In genomic region chr1:226404063-226404903, GRCh38 we compare ENCODE assay signal across 9 cellular contexts. TPM values are rescaled to one million over a fixed set of nuclear protein-coding genes. Genes with fewer than 3 reads are reported as not detected.
DNase-seq lines count a peak whose midpoint lies in the region; ATAC-seq, FAIRE-seq and TF ChIP-seq lines count a peak whose summit lies in the region.
"Had no signal": no experiment of that assay in that cellular context is flagged by ENCODE, and none has a peak within 500 bp of the region (broad histone marks: within the 10 kb centered on the region; RNA-seq: fewer than 3 reads in every experiment).

No MANE protein-coding gene starts in this region.

- H3K9me3 Mint-ChIP-seq in activated T-cell treated with anti-CD3 and anti-CD28 coated beads, Interleukin-2, amount 50 U/mL, for 24 hours, result no peaks in the 10 kb centered on the region
- no peaks in the 10 kb centered on the region for H3K9me3 Mint-ChIP-seq in osteocyte (ENCODE audit: unreplicated experiment)

- H3K4me1 Mint-ChIP-seq in activated T-cell treated with anti-CD3 and anti-CD28 coated beads, Interleukin-2, amount 50 U/mL, for 24 hours (ENCODE audit: low read depth), result peaks cover 67% of the 10 kb centered on the region
- H3K4me1 Mint-ChIP-seq in osteocyte (ENCODE audit: unreplicated experiment), result peaks cover 56% of the 10 kb centered on the region

- H4K5ac ChIP-seq in IMR-90 (ENCODE audit: low read depth, low read length), result peak overlapping the region; percentile 26; the same call in 1 of the 2 replicates

- no peak overlapping the region for H2AK9ac ChIP-seq in IMR-90 (replicated peaks; ENCODE audit: low read depth, low read length, poor library complexity)

- no peak overlapping the region for H3K56ac ChIP-seq in IMR-90 (ENCODE audit: extremely low read depth, insufficient read depth, low read length)

- 0 out of 2 replicates have a peak overlapping the region, but pooled peaks have one; percentile 40 for H3K14ac ChIP-seq in IMR-90 (replicated peaks; ENCODE audit: low read depth, low read length)

- peaks cover 79% of the 10 kb centered on the region for H3K36me3 Mint-ChIP-seq in activated T-cell treated with anti-CD3 and anti-CD28 coated beads, Interleukin-2, amount 50 U/mL, for 24 hours (ENCODE audit: low read depth)
- H3K36me3 Mint-ChIP-seq in osteocyte (ENCODE audit: unreplicated experiment), result peaks cover 27% of the 10 kb centered on the region

- H4K20me1 ChIP-seq in IMR-90 (ENCODE audit: insufficient read depth, low read length), result peaks cover 33% of the 10 kb centered on the region

- no peak for FAIRE-seq in small intestine (lab: Jason Lieb, UNC)

- no peaks in the 10 kb centered on the region for H3K9me3 ChIP-seq in IMR-90 (ENCODE audit: control insufficient read depth, insufficient read depth, low read length)
- no peaks in the 10 kb centered on the region for H3K9me3 ChIP-seq in small intestine (ENCODE audit: control insufficient read depth, low read depth)
- H3K9me3 ChIP-seq: lower lobe of right lung had no signal

- dilution Hi-C loops in IMR-90 (cut with HindIII; ENCODE audit: low sequenced_read_pairs, unreplicated experiment), result no loop called here

- peak overlapping the region; percentile 13 for H4K91ac ChIP-seq in IMR-90 (ENCODE audit: insufficient read depth, low read depth, low read length)

- no peak for TF ChIP-seq RAD21 in IMR-90 (IDR thresholded peaks at IDR 0.05; ENCODE audit: low read length)

- no peak for TF ChIP-seq CTCF in IMR-90 (conservative IDR thresholded peaks at IDR 0.05; ENCODE audit: low read depth, low read length)
- no peak for TF ChIP-seq CTCF in dorsolateral prefrontal cortex (IDR thresholded peaks at IDR 0.05 in 54 of 56, conservative IDR thresholded peaks at IDR 0.05 in 2 of 56; ENCODE audit: low read depth in 1 of 56, partially characterized antibody in 56 of 56)
- no peak for TF ChIP-seq CTCF in osteocyte (IDR thresholded peaks at IDR 0.05)

- H3K27me3 ChIP-seq in IMR-90 (ENCODE audit: control insufficient read depth, insufficient read depth, low read length) (no peaks in the 10 kb centered on the region), dorsolateral prefrontal cortex (no peaks in the 10 kb centered on the region), small intestine (ENCODE audit: control insufficient read depth in 2 of 2, insufficient read depth in 2 of 2, low read length in 2 of 2) (no peaks in the 10 kb centered on the region)

- peak overlapping the region; percentile 76 for H3K27ac Mint-ChIP-seq in activated T-cell treated with anti-CD3 and anti-CD28 coated beads, Interleukin-2, amount 50 U/mL, for 24 hours
- peak overlapping the region; percentile 52 for H3K27ac Mint-ChIP-seq in osteocyte (ENCODE audit: unreplicated experiment)

- no peak overlapping the region for H2BK120ac ChIP-seq in IMR-90 (ENCODE audit: low read depth, low read length)

- H3K4me3 ChIP-seq in IMR-90 (ENCODE audit: insufficient read depth, low read depth, low read length) (no peak overlapping the region), dorsolateral prefrontal cortex (peak overlapping the region in 28 of 59 donors; percentile 17 to 89 (median 84)), small intestine (ENCODE audit: low read depth in 1 of 2, low read length in 2 of 2) (no peak overlapping the region)
- H3K4me3 ChIP-seq: lower lobe of right lung had no signal

- no peak overlapping the region for H2AFZ ChIP-seq in IMR-90 (replicated peaks; ENCODE audit: low read length, poor library complexity)

- no peak overlapping the region; the same call in 1 of the 2 replicates for H3K4me2 ChIP-seq in IMR-90 (ENCODE audit: low read depth, low read length)

- CTCF ChIA-PET in IMR-90 (lab: Yijun Ruan, JAX), result interaction anchor here (0.5 kb wide), 1 partner anchor 14 kb away, joined by 4 read pairs; no protein-coding TSS in a partner anchor

- no peak for DNase-seq in activated T-cell treated with anti-CD3 and anti-CD28 coated beads, Interleukin-2, amount 50 U/mL, for 24 hours
- DNase-seq in activated T-cell treated with anti-CD3 and anti-CD28 coated beads, Interleukin-2, amount 50 U/mL, for 1 hour, result no peak
- DNase-seq in IMR-90 (peak; percentile 68), dorsolateral prefrontal cortex (no peak), osteocyte (ENCODE audit: extremely low spot score, unreplicated experiment) (no peak), small intestine (no peak), islet precursor cell (no peak), H4 (ENCODE audit: low spot score) (no peak)
- DNase-seq: lower lobe of right lung had no signal

- no peak for TF ChIP-seq POLR2A in IMR-90 (IDR thresholded peaks at IDR 0.05; ENCODE audit: low read depth, low read length)

- no peaks in the 10 kb centered on the region for H3K27me3 Mint-ChIP-seq in activated T-cell treated with anti-CD3 and anti-CD28 coated beads, Interleukin-2, amount 50 U/mL, for 24 hours
- H3K27me3 Mint-ChIP-seq in osteocyte (ENCODE audit: unreplicated experiment), result no peaks in the 10 kb centered on the region

- no peak overlapping the region for H3K18ac ChIP-seq in IMR-90 (ENCODE audit: low read depth, low read length)

- intact Hi-C loops in IMR-90 (cut with micrococcal nuclease) (no loop called here), dorsolateral prefrontal cortex (cut with DNase I) (loop anchor here in 1 of 2 donors (10.0 kb wide), 1 partner anchor 339 kb away; the partner anchor contains the start of gene H3-3A)

- no peak overlapping the region; a peak in 1 of 4 replicates for H4K8ac ChIP-seq in IMR-90 (ENCODE audit: low read depth in 2 of 2, low read length in 2 of 2)

- 56% methylated on average over 2 of the region's 5 CpGs; no CpG with 5 or more reads in 1 of the 2 experiments for WGBS in IMR-90 (ENCODE audit: extremely low coverage in 2 of 2, insufficient read length in 1 of 2), 2 experiments
- 53 to 69% (median 62%) methylated on average over 5 of the region's 5 CpGs for WGBS in small intestine, 3 donors

- H3K4me1 ChIP-seq in IMR-90 (ENCODE audit: control insufficient read depth, insufficient read depth, low read length), result peaks cover 21% of the 10 kb centered on the region
- peaks cover 0 to 13% of the 10 kb centered on the region in 2 donors for H3K4me1 ChIP-seq in small intestine (ENCODE audit: control insufficient read depth in 2 of 2, insufficient read depth in 1 of 2, low read depth in 1 of 2, low read length in 1 of 2)

- H3K9ac ChIP-seq in IMR-90 (ENCODE audit: low read depth, low read length), result no peak overlapping the region

- no peak overlapping the region for H2BK15ac ChIP-seq in IMR-90 (ENCODE audit: low read depth, low read length)

- H3K23ac ChIP-seq in IMR-90 (ENCODE audit: low read depth, low read length), result peak overlapping the region; percentile 50; the same call in 1 of the 2 replicates

- H3K4ac ChIP-seq in IMR-90 (ENCODE audit: low read depth, low read length), result 0 out of 2 replicates have a peak overlapping the region, but pooled peaks have one; percentile 24

- in situ Hi-C loops in IMR-90 (cut with MboI; ENCODE audit: low sequenced_read_pairs), result no loop called here

- H2BK5ac ChIP-seq in IMR-90 (ENCODE audit: low read depth, low read length, poor library complexity, severe bottlenecking), result no peak overlapping the region

- peak overlapping the region; percentile 1; the same call in 1 of the 2 replicates for H2AK5ac ChIP-seq in IMR-90 (ENCODE audit: low read depth, low read length)

- peaks cover 44 to 65% of the 10 kb centered on the region in 2 experiments for H3K79me1 ChIP-seq in IMR-90 (ENCODE audit: low read depth in 1 of 2, low read length in 2 of 2)

- no TSS peak for BruUV-seq in IMR-90 (replicated peaks; lab: Mats Ljungman, UMichigan)

- H3K4me3 Mint-ChIP-seq in activated T-cell treated with anti-CD3 and anti-CD28 coated beads, Interleukin-2, amount 50 U/mL, for 24 hours, result peak overlapping the region; percentile 93
- no peak overlapping the region for H3K4me3 Mint-ChIP-seq in osteocyte (ENCODE audit: unreplicated experiment)

- H3K9me1 ChIP-seq in IMR-90 (ENCODE audit: insufficient read depth, low read length), result peaks cover 32% of the 10 kb centered on the region

- 0 out of 2 replicates have a peak overlapping the region, but pooled peaks have one; percentile 11 for H3K27ac ChIP-seq in IMR-90 (ENCODE audit: insufficient read depth, low read length)
- peak overlapping the region in 42 of 59 donors; percentile 5 to 90 (median 82) for H3K27ac ChIP-seq in dorsolateral prefrontal cortex
- H3K27ac ChIP-seq in small intestine (ENCODE audit: low read depth in 1 of 2, low read length in 1 of 2), result no peak overlapping the region
- H3K27ac ChIP-seq: lower lobe of right lung had no signal

- POLR2A ChIA-PET in IMR-90 (lab: Charles Lee; ENCODE audit: unreplicated experiment), result no interaction called here

- peak; percentile 28 for ATAC-seq in IMR-90 (ENCODE audit: low read depth)
- ATAC-seq: lower lobe of right lung had no signal

- H3K36me3 ChIP-seq in IMR-90 (ENCODE audit: control insufficient read depth, insufficient read depth, low read length), result peaks cover 24% of the 10 kb centered on the region
- H3K36me3 ChIP-seq in small intestine (ENCODE audit: control insufficient read depth in 2 of 2, insufficient read depth in 2 of 2, low read length in 2 of 2), result peaks cover 4 to 13% of the 10 kb centered on the region in 2 donors

- H2BK20ac ChIP-seq in IMR-90 (ENCODE audit: low read depth, low read length), result no peak overlapping the region

TF ChIP-seq in IMR-90, 13 proteins besides CTCF, POLR2A, EP300 and RAD21 (continues in another document):
- TF ChIP-seq SMC3 (IDR thresholded peaks at IDR 0.05; ENCODE audit: low read depth, low read length), result no peak
- TF ChIP-seq FOS (IDR thresholded peaks at IDR 0.05; ENCODE audit: low read depth, low read length), result no peak
- no peak for TF ChIP-seq CHD1 (IDR thresholded peaks at IDR 0.05; ENCODE audit: low read depth, low read length)
- TF ChIP-seq, protein P1, sequence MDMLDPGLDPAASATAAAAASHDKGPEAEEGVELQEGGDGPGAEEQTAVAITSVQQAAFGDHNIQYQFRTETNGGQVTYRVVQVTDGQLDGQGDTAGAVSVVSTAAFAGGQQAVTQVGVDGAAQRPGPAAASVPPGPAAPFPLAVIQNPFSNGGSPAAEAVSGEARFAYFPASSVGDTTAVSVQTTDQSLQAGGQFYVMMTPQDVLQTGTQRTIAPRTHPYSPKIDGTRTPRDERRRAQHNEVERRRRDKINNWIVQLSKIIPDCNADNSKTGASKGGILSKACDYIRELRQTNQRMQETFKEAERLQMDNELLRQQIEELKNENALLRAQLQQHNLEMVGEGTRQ (IDR thresholded peaks at IDR 0.05; ENCODE audit: low read depth, low read length), result no peak
- TF ChIP-seq MXI1 (IDR thresholded peaks at IDR 0.05; ENCODE audit: borderline replicate concordance, low read depth, low read length), result no peak

RNA-seq across cellular contexts. Expression of gene PARP1, which starts 3.6 kb away (rescaled TPM):
- total RNA-seq in IMR-90 (2012; rRNA removed) (96.7 and 105 TPM in 2 replicates), dorsolateral prefrontal cortex (100 to 1,000 TPM in 78 of 120 experiments, 10 to 100 TPM in 42; 74.8 to 140 (median 105) TPM), osteocyte (84.5 and 86.3 TPM in 2 replicates)
- polyA plus RNA-seq in IMR-90 (2012; rRNA removed) (83.8 and 86.5 TPM in 2 replicates), small intestine (10 to 100 TPM; 17.4 to 46.5 (median 23.8) TPM)
- polyA plus RNA-seq in IMR-90 (2012; cell fraction: cytosol; rRNA removed), result 213 and 231 TPM in 2 replicates
- polyA plus RNA-seq in IMR-90 (2012; cell fraction: nucleus; rRNA removed; ENCODE audit: low replicate concordance), result 68.6 and 114 TPM in 2 replicates
- 234 and 256 TPM in 2 replicates for total RNA-seq in H4 (2014; rRNA removed; shearing (Covaris generic))

Comparison
In these comparisons a context has a peak if more than half of its experiments do, and no peak if none do; other contexts are left out.
1. H3K27ac ChIP-seq: peak in IMR-90 (single experiment) and dorsolateral prefrontal cortex (42 of 59); none in small intestine (0 of 2).